27 cellular contexts compared by ENCODE assay signal in the genomic region with DNA sequence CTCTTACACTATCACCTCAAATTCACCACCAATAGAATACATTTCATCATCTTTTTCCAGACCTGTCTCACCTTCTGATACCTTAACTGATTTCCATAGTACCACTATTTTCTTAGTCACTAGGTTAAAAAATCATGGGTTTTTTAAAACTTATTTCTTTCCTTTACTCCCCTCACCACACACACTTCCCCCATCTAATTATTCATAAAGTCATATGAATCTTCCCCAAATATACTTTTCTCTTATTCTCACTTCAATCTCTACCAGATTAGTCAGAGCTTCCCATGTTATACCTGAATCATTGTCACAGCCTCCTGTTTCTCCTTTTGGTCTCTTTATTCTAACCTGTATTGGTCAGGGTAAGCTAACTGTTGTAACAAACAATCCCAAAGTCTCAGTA.
"Had no signal": no experiment of that assay in that cellular context is flagged by ENCODE, and none has a peak within 500 bp of the region (broad histone marks: within the 10 kb centered on the region; RNA-seq: fewer than 3 reads in every experiment).

No MANE protein-coding gene starts in this region.

- ATAC-seq: naive thymus-derived CD4-positive, alpha-beta T cell; natural killer cell; psoas muscle; right cardiac atrium; right lobe of liver; stimulated activated effector memory CD8-positive, alpha-beta T cell treated with anti-CD3 and anti-CD28 coated beads, Interleukin-12 subunit alpha, Interleukin-12 subunit beta, amount 100 ng/mL, for 72 hours; upper lobe of right lung had no signal

- DNase-seq: naive thymus-derived CD4-positive, alpha-beta T cell; natural killer cell; occipital lobe; ovary; posterior cingulate gyrus; psoas muscle; right cardiac atrium; right lobe of liver; sigmoid colon; small intestine; stimulated activated CD4-positive, alpha-beta T cell treated with anti-CD3 and anti-CD28 coated beads, Interleukin-15, amount 100 ng/mL, for 24 hours; stimulated activated CD4-positive, alpha-beta T cell treated with anti-CD3 and anti-CD28 coated beads, Interleukin-2, amount 100 ng/mL, for 24 hours; stimulated activated CD4-positive, alpha-beta T cell treated with anti-CD3 and anti-CD28 coated beads, Interleukin-2, amount 100 ng/mL, for 48 hours; stimulated activated CD4-positive, alpha-beta T cell treated with anti-CD3 and anti-CD28 coated beads, Interleukin-4, amount 100 ng/mL, for 24 hours; stimulated activated naive CD4-positive, alpha-beta T cell; substantia nigra; testis; tibial artery; transverse colon; upper lobe of right lung; uterus had no signal

- H3K9me3 Mint-ChIP-seq: type B pancreatic cell had no signal

- H3K27me3 Mint-ChIP-seq: naive thymus-derived CD4-positive, alpha-beta T cell; progenitor cell of endocrine pancreas; stimulated activated naive CD8-positive, alpha-beta T cell treated with anti-CD3 and anti-CD28 coated beads, Interleukin-15, Interleukin-2, amounts not matched to agents 100 ng/mL and 50 ng/mL, for 24 hours; type B pancreatic cell had no signal

- H3K4me1 Mint-ChIP-seq: naive thymus-derived CD4-positive, alpha-beta T cell; nephron; stimulated activated effector memory CD8-positive, alpha-beta T cell treated with anti-CD3 and anti-CD28 coated beads, Interleukin-12 subunit alpha, Interleukin-12 subunit beta, amount 100 ng/mL, for 72 hours had no signal

- H3K36me3 Mint-ChIP-seq: natural killer cell; stimulated activated effector memory CD8-positive, alpha-beta T cell treated with anti-CD3 and anti-CD28 coated beads, Interleukin-12 subunit alpha, Interleukin-12 subunit beta, amount 100 ng/mL, for 72 hours; type B pancreatic cell had no signal

- H3K27ac Mint-ChIP-seq: naive thymus-derived CD4-positive, alpha-beta T cell; natural killer cell; nephron; neural progenitor cell; progenitor cell of endocrine pancreas; stimulated activated effector memory CD8-positive, alpha-beta T cell treated with anti-CD3 and anti-CD28 coated beads, Interleukin-12 subunit alpha, Interleukin-12 subunit beta, amount 100 ng/mL, for 72 hours; stimulated activated naive CD8-positive, alpha-beta T cell treated with anti-CD3 and anti-CD28 coated beads, Interleukin-15, Interleukin-2, amounts not matched to agents 100 ng/mL and 50 ng/mL, for 24 hours; type B pancreatic cell had no signal

- H3K4me3 Mint-ChIP-seq: naive thymus-derived CD4-positive, alpha-beta T cell; natural killer cell; nephron; neural progenitor cell; stimulated activated effector memory CD8-positive, alpha-beta T cell treated with anti-CD3 and anti-CD28 coated beads, Interleukin-12 subunit alpha, Interleukin-12 subunit beta, amount 100 ng/mL, for 72 hours; stimulated activated naive CD8-positive, alpha-beta T cell treated with anti-CD3 and anti-CD28 coated beads, Interleukin-15, Interleukin-2, amounts not matched to agents 100 ng/mL and 50 ng/mL, for 24 hours; type B pancreatic cell had no signal
